ENCODE assay signal across 1 cellular context in the genomic region with DNA sequence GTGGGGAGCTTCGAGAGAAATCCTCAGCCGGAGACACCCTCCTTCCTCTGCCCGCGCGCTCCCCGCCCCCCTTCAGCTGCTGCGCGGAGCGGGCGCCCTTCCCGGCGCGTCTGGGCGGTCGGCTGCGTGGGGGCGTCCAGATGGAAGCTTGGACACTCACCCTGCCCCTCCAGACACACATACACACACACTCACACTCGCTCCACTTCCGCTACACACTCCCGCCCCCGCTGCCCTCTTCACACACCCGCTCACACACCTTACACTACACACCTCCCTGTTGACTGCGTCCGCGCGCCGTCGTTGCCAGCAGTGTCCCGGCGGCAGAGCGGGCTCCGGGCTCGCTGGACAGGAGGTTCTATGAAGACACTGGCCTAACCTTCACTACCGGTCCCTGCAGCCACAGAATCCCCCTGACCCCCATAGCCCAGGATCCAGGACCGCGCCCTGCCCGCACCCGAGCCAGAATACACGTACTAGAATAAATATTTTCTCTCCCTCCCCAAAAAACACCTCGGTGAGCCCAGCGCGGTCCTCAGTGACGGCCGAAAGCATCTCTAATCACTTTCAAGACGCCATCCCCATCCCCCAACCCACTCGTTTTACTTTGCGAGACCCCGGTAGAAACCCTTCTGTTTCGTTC.
TF ChIP-seq lines count a peak whose summit lies in the region.

No MANE protein-coding gene starts in this region.

TF ChIP-seq in GM12878, 131 proteins besides CTCF, POLR2A, EP300 and RAD21 (continued from another document):
- TF ChIP-seq MTA3 (IDR thresholded peaks at IDR 0.05; ENCODE audit: borderline replicate concordance, low read length): no peak; the same call in 1 of the 2 replicates
- TF ChIP-seq HDGF (IDR thresholded peaks at IDR 0.05): 0 out of 2 replicates have a peak, but pooled peaks have one; percentile 72
- no peak for TF ChIP-seq MTA2 (IDR thresholded peaks at IDR 0.05; ENCODE audit: low read depth)
- TF ChIP-seq RFX5 (IDR thresholded peaks at IDR 0.05; ENCODE audit: low read depth, low read length): no peak
- TF ChIP-seq MXI1 (IDR thresholded peaks at IDR 0.05; ENCODE audit: low read depth, low read length): peak; percentile 83; the same call in 1 of the 2 replicates
- TF ChIP-seq RUNX3 (IDR thresholded peaks at IDR 0.05; ENCODE audit: low read length): no peak
- TF ChIP-seq ZNF207 (IDR thresholded peaks at IDR 0.05; ENCODE audit: borderline replicate concordance): 0 out of 2 replicates have a peak, but pooled peaks have one; percentile 16
- peak in 1 of 2 experiments; percentile 46; a peak in 2 of 4 replicates for TF ChIP-seq BHLHE40 (IDR thresholded peaks at IDR 0.05; ENCODE audit: borderline replicate concordance in 1 of 2, low read depth in 2 of 2, low read length in 1 of 2)
- TF ChIP-seq, protein P1, sequence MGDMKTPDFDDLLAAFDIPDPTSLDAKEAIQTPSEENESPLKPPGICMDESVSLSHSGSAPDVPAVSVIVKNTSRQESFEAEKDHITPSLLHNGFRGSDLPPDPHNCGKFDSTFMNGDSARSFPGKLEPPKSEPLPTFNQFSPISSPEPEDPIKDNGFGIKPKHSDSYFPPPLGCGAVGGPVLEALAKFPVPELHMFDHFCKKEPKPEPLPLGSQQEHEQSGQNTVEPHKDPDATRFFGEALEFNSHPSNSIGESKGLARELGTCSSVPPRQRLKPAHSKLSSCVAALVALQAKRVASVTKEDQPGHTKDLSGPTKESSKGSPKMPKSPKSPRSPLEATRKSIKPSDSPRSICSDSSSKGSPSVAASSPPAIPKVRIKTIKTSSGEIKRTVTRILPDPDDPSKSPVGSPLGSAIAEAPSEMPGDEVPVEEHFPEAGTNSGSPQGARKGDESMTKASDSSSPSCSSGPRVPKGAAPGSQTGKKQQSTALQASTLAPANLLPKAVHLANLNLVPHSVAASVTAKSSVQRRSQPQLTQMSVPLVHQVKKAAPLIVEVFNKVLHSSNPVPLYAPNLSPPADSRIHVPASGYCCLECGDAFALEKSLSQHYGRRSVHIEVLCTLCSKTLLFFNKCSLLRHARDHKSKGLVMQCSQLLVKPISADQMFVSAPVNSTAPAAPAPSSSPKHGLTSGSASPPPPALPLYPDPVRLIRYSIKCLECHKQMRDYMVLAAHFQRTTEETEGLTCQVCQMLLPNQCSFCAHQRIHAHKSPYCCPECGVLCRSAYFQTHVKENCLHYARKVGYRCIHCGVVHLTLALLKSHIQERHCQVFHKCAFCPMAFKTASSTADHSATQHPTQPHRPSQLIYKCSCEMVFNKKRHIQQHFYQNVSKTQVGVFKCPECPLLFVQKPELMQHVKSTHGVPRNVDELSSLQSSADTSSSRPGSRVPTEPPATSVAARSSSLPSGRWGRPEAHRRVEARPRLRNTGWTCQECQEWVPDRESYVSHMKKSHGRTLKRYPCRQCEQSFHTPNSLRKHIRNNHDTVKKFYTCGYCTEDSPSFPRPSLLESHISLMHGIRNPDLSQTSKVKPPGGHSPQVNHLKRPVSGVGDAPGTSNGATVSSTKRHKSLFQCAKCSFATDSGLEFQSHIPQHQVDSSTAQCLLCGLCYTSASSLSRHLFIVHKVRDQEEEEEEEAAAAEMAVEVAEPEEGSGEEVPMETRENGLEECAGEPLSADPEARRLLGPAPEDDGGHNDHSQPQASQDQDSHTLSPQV (IDR thresholded peaks at IDR 0.05): no peak
- no peak for TF ChIP-seq ETV6 (conservative IDR thresholded peaks at IDR 0.05 in 1 of 2, IDR thresholded peaks at IDR 0.05 in 1 of 2; ENCODE audit: borderline replicate concordance in 1 of 2, low read depth in 1 of 2)
- TF ChIP-seq, protein P2, sequence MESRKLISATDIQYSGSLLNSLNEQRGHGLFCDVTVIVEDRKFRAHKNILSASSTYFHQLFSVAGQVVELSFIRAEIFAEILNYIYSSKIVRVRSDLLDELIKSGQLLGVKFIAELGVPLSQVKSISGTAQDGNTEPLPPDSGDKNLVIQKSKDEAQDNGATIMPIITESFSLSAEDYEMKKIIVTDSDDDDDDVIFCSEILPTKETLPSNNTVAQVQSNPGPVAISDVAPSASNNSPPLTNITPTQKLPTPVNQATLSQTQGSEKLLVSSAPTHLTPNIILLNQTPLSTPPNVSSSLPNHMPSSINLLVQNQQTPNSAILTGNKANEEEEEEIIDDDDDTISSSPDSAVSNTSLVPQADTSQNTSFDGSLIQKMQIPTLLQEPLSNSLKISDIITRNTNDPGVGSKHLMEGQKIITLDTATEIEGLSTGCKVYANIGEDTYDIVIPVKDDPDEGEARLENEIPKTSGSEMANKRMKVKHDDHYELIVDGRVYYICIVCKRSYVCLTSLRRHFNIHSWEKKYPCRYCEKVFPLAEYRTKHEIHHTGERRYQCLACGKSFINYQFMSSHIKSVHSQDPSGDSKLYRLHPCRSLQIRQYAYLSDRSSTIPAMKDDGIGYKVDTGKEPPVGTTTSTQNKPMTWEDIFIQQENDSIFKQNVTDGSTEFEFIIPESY (IDR thresholded peaks at IDR 0.05): no peak
- TF ChIP-seq DPF2 (IDR thresholded peaks at IDR 0.05): peak; percentile 78
- TF ChIP-seq NRF1 (conservative IDR thresholded peaks at IDR 0.05; ENCODE audit: low read depth, low read length): 0 out of 2 replicates have a peak, but pooled peaks have one; percentile 3
- no peak for TF ChIP-seq NFYA (IDR thresholded peaks at IDR 0.05; ENCODE audit: borderline replicate concordance, low read depth, low read length)
- peak; percentile 71; the same call in 1 of the 2 replicates for TF ChIP-seq RB1 (IDR thresholded peaks at IDR 0.05; ENCODE audit: borderline replicate concordance)
- TF ChIP-seq RBBP5 (conservative IDR thresholded peaks at IDR 0.05): no peak
- TF ChIP-seq, protein P3, sequence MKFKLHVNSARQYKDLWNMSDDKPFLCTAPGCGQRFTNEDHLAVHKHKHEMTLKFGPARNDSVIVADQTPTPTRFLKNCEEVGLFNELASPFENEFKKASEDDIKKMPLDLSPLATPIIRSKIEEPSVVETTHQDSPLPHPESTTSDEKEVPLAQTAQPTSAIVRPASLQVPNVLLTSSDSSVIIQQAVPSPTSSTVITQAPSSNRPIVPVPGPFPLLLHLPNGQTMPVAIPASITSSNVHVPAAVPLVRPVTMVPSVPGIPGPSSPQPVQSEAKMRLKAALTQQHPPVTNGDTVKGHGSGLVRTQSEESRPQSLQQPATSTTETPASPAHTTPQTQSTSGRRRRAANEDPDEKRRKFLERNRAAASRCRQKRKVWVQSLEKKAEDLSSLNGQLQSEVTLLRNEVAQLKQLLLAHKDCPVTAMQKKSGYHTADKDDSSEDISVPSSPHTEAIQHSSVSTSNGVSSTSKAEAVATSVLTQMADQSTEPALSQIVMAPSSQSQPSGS (IDR thresholded peaks at IDR 0.05; ENCODE audit: low read length): peak; percentile 12; the same call in 1 of the 2 replicates
- TF ChIP-seq POU2F2 (IDR thresholded peaks at IDR 0.05; ENCODE audit: borderline replicate concordance, low read depth, low read length): no peak; the same call in 2 of the 3 replicates
- TF ChIP-seq NR2C1 (IDR thresholded peaks at IDR 0.05): no peak
- TF ChIP-seq, protein P4, sequence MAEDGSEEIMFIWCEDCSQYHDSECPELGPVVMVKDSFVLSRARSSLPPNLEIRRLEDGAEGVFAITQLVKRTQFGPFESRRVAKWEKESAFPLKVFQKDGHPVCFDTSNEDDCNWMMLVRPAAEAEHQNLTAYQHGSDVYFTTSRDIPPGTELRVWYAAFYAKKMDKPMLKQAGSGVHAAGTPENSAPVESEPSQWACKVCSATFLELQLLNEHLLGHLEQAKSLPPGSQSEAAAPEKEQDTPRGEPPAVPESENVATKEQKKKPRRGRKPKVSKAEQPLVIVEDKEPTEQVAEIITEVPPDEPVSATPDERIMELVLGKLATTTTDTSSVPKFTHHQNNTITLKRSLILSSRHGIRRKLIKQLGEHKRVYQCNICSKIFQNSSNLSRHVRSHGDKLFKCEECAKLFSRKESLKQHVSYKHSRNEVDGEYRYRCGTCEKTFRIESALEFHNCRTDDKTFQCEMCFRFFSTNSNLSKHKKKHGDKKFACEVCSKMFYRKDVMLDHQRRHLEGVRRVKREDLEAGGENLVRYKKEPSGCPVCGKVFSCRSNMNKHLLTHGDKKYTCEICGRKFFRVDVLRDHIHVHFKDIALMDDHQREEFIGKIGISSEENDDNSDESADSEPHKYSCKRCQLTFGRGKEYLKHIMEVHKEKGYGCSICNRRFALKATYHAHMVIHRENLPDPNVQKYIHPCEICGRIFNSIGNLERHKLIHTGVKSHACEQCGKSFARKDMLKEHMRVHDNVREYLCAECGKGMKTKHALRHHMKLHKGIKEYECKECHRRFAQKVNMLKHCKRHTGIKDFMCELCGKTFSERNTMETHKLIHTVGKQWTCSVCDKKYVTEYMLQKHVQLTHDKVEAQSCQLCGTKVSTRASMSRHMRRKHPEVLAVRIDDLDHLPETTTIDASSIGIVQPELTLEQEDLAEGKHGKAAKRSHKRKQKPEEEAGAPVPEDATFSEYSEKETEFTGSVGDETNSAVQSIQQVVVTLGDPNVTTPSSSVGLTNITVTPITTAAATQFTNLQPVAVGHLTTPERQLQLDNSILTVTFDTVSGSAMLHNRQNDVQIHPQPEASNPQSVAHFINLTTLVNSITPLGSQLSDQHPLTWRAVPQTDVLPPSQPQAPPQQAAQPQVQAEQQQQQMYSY (CRISPR knock-in tag; IDR thresholded peaks at IDR 0.05): no peak
- TF ChIP-seq, protein P5, sequence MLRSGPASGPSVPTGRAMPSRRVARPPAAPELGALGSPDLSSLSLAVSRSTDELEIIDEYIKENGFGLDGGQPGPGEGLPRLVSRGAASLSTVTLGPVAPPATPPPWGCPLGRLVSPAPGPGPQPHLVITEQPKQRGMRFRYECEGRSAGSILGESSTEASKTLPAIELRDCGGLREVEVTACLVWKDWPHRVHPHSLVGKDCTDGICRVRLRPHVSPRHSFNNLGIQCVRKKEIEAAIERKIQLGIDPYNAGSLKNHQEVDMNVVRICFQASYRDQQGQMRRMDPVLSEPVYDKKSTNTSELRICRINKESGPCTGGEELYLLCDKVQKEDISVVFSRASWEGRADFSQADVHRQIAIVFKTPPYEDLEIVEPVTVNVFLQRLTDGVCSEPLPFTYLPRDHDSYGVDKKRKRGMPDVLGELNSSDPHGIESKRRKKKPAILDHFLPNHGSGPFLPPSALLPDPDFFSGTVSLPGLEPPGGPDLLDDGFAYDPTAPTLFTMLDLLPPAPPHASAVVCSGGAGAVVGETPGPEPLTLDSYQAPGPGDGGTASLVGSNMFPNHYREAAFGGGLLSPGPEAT (IDR thresholded peaks at IDR 0.05; ENCODE audit: low read depth): peak; percentile 15; the same call in 1 of the 2 replicates
- no peak for TF ChIP-seq SUZ12 (IDR thresholded peaks at IDR 0.05; ENCODE audit: unreplicated experiment)
- TF ChIP-seq NBN (IDR thresholded peaks at IDR 0.05): peak; percentile 79; the same call in 1 of the 2 replicates
- no peak for TF ChIP-seq ZNF384 (IDR thresholded peaks at IDR 0.05; ENCODE audit: borderline replicate concordance, low read depth, low read length)
- TF ChIP-seq FOXK2 (IDR thresholded peaks at IDR 0.05): no peak
- TF ChIP-seq SP1 (IDR thresholded peaks at IDR 0.05; ENCODE audit: low read depth, low read length): no peak
- TF ChIP-seq, protein P6, sequence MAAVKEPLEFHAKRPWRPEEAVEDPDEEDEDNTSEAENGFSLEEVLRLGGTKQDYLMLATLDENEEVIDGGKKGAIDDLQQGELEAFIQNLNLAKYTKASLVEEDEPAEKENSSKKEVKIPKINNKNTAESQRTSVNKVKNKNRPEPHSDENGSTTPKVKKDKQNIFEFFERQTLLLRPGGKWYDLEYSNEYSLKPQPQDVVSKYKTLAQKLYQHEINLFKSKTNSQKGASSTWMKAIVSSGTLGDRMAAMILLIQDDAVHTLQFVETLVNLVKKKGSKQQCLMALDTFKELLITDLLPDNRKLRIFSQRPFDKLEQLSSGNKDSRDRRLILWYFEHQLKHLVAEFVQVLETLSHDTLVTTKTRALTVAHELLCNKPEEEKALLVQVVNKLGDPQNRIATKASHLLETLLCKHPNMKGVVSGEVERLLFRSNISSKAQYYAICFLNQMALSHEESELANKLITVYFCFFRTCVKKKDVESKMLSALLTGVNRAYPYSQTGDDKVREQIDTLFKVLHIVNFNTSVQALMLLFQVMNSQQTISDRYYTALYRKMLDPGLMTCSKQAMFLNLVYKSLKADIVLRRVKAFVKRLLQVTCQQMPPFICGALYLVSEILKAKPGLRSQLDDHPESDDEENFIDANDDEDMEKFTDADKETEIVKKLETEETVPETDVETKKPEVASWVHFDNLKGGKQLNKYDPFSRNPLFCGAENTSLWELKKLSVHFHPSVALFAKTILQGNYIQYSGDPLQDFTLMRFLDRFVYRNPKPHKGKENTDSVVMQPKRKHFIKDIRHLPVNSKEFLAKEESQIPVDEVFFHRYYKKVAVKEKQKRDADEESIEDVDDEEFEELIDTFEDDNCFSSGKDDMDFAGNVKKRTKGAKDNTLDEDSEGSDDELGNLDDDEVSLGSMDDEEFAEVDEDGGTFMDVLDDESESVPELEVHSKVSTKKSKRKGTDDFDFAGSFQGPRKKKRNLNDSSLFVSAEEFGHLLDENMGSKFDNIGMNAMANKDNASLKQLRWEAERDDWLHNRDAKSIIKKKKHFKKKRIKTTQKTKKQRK (IDR thresholded peaks at IDR 0.05; ENCODE audit: low read depth, low read length): no peak
- TF ChIP-seq, protein P7, sequence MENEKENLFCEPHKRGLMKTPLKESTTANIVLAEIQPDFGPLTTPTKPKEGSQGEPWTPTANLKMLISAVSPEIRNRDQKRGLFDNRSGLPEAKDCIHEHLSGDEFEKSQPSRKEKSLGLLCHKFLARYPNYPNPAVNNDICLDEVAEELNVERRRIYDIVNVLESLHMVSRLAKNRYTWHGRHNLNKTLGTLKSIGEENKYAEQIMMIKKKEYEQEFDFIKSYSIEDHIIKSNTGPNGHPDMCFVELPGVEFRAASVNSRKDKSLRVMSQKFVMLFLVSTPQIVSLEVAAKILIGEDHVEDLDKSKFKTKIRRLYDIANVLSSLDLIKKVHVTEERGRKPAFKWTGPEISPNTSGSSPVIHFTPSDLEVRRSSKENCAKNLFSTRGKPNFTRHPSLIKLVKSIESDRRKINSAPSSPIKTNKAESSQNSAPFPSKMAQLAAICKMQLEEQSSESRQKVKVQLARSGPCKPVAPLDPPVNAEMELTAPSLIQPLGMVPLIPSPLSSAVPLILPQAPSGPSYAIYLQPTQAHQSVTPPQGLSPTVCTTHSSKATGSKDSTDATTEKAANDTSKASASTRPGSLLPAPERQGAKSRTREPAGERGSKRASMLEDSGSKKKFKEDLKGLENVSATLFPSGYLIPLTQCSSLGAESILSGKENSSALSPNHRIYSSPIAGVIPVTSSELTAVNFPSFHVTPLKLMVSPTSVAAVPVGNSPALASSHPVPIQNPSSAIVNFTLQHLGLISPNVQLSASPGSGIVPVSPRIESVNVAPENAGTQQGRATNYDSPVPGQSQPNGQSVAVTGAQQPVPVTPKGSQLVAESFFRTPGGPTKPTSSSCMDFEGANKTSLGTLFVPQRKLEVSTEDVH (IDR thresholded peaks at IDR 0.05; ENCODE audit: low read depth, partially characterized antibody): no peak
- no peak for TF ChIP-seq SIX5 (IDR thresholded peaks at IDR 0.05; ENCODE audit: low read depth, low read length, severe bottlenecking)
- no peak for TF ChIP-seq PAX8 (IDR thresholded peaks at IDR 0.05)
